16 cellular contexts compared by ENCODE assay signal in genomic region chr10:96259150-96259549, GRCh38. TPM values are rescaled to one million over a fixed set of nuclear protein-coding genes. Genes with fewer than 3 reads are reported as not detected.
DNase-seq lines count a peak whose midpoint lies in the region; ATAC-seq and TF ChIP-seq lines count a peak whose summit lies in the region.
"Had no signal": no experiment of that assay in that cellular context is flagged by ENCODE, and none has a peak within 500 bp of the region (broad histone marks: within the 10 kb centered on the region; RNA-seq: fewer than 3 reads in every experiment).

No MANE protein-coding gene starts in this region.

- no peaks in the 10 kb centered on the region for H3K27me3 Mint-ChIP-seq in activated T-helper 1 cell treated with anti-CD3 and anti-CD28 coated beads, Interleukin-12 subunit alpha, Interleukin-12 subunit beta, Interleukin-2, Interleukin-4 antibody, amounts not matched to agents 30 ng/mL and 10 ng/mL and 1 ng/mL, durations not matched to agents 14 hours and 24 hours and 36 hours (ENCODE audit: insufficient read depth)

- intact Hi-C loops in Right ventricle myocardium superior (cut with DNase I): no loop called here
- intact Hi-C loops in activated T-helper 1 cell treated with anti-CD3 and anti-CD28 coated beads, Interleukin-12 subunit alpha, Interleukin-12 subunit beta, Interleukin-2, Interleukin-4 antibody, amounts not matched to agents 30 ng/mL and 10 ng/mL and 1 ng/mL, durations not matched to agents 14 hours and 24 hours and 36 hours (cut with micrococcal nuclease): no loop called here

- no peaks in the 10 kb centered on the region for H3K36me3 Mint-ChIP-seq in activated T-helper 1 cell treated with anti-CD3 and anti-CD28 coated beads, Interleukin-12 subunit alpha, Interleukin-12 subunit beta, Interleukin-2, Interleukin-4 antibody, amounts not matched to agents 30 ng/mL and 10 ng/mL and 1 ng/mL, durations not matched to agents 14 hours and 24 hours and 36 hours (ENCODE audit: low read depth)
- H3K36me3 Mint-ChIP-seq: CD8-positive, alpha-beta T cell had no signal

- no peaks in the 10 kb centered on the region for H3K36me3 ChIP-seq in right atrium auricular region
- H3K36me3 ChIP-seq: HAP-1 had no signal

- no peak overlapping the region for H3K27ac ChIP-seq in right atrium auricular region

- H3K9me3 ChIP-seq in right atrium auricular region: no peaks in the 10 kb centered on the region
- H3K9me3 ChIP-seq: HAP-1 had no signal

- peak; percentile 9 for ATAC-seq in Right ventricle myocardium superior (ENCODE audit: poor library complexity)
- ATAC-seq: CD8-positive, alpha-beta T cell; HepG2 had no signal

- H3K9me3 Mint-ChIP-seq in activated T-helper 1 cell treated with anti-CD3 and anti-CD28 coated beads, Interleukin-12 subunit alpha, Interleukin-12 subunit beta, Interleukin-2, Interleukin-4 antibody, amounts not matched to agents 30 ng/mL and 10 ng/mL and 1 ng/mL, durations not matched to agents 14 hours and 24 hours and 36 hours: no peaks in the 10 kb centered on the region
- H3K9me3 Mint-ChIP-seq: CD8-positive, alpha-beta T cell had no signal

- H3K27ac Mint-ChIP-seq in activated T-helper 1 cell treated with anti-CD3 and anti-CD28 coated beads, Interleukin-12 subunit alpha, Interleukin-12 subunit beta, Interleukin-2, Interleukin-4 antibody, amounts not matched to agents 30 ng/mL and 10 ng/mL and 1 ng/mL, durations not matched to agents 14 hours and 24 hours and 36 hours: no peak overlapping the region
- H3K27ac Mint-ChIP-seq: CD8-positive, alpha-beta T cell had no signal

- H3K4me1 Mint-ChIP-seq in activated T-helper 1 cell treated with anti-CD3 and anti-CD28 coated beads, Interleukin-12 subunit alpha, Interleukin-12 subunit beta, Interleukin-2, Interleukin-4 antibody, amounts not matched to agents 30 ng/mL and 10 ng/mL and 1 ng/mL, durations not matched to agents 14 hours and 24 hours and 36 hours (ENCODE audit: low read depth): no peaks in the 10 kb centered on the region

- no peak for TF ChIP-seq CTCF in right atrium auricular region (IDR thresholded peaks at IDR 0.05)

- no peaks in the 10 kb centered on the region for H3K27me3 ChIP-seq in right atrium auricular region

- no peak for DNase-seq in Right ventricle myocardium superior
- no peak for DNase-seq in right atrium auricular region (ENCODE audit: low spot score)
- peak; percentile 19 for DNase-seq in NCI-H524 treated with DMSO at 0.1 percent for 48 hours (lab: John Stamatoyannopoulos, UW)
- DNase-seq in medulla oblongata (ENCODE audit: extremely low spot score): peak; percentile 51
- DNase-seq in stimulated activated CD4-positive, alpha-beta T cell treated with anti-CD3 and anti-CD28 coated beads, Interleukin-4, amount 100 ng/mL, for 4 hours: no peak
- DNase-seq in activated CD4-positive, alpha-beta T cell treated with anti-CD3 and anti-CD28 coated beads, Interleukin-2, amount 50 U/mL, for 48 hours: no peak
- no peak for DNase-seq in activated T-helper 1 cell treated with anti-CD3 and anti-CD28 coated beads, Interleukin-12 subunit alpha, Interleukin-12 subunit beta, Interleukin-2, Interleukin-4 antibody, amounts not matched to agents 30 ng/mL and 10 ng/mL and 1 ng/mL, durations not matched to agents 14 hours and 24 hours and 36 hours (ENCODE audit: low spot score)
- DNase-seq: CD8-positive, alpha-beta T cell; Karpas-422; NCI-H1417; NCI-H2029 treated with DMSO at 0.1 percent for 48 hours; NCI-H526; SHP77 had no signal

- no peak overlapping the region for H3K4me3 ChIP-seq in right atrium auricular region
- H3K4me3 ChIP-seq: HAP-1 had no signal

- peaks cover 0 to 8% of the 10 kb centered on the region in 2 donors for H3K4me1 ChIP-seq in right atrium auricular region
- H3K4me1 ChIP-seq: HAP-1 had no signal

- H3K4me3 Mint-ChIP-seq in activated T-helper 1 cell treated with anti-CD3 and anti-CD28 coated beads, Interleukin-12 subunit alpha, Interleukin-12 subunit beta, Interleukin-2, Interleukin-4 antibody, amounts not matched to agents 30 ng/mL and 10 ng/mL and 1 ng/mL, durations not matched to agents 14 hours and 24 hours and 36 hours: no peak overlapping the region
- H3K4me3 Mint-ChIP-seq: CD8-positive, alpha-beta T cell had no signal

RNA-seq across cellular contexts. Expression of gene BLNK, which starts 12.2 kb away (rescaled TPM):
- 0.73 TPM for total RNA-seq in Right ventricle myocardium superior
- under 1 TPM; 0.39 to 0.41 TPM for total RNA-seq in right atrium auricular region
- total RNA-seq in activated T-helper 1 cell treated with anti-CD3 and anti-CD28 coated beads, Interleukin-12 subunit alpha, Interleukin-12 subunit beta, Interleukin-2, Interleukin-4 antibody, amounts not matched to agents 30 ng/mL and 10 ng/mL and 1 ng/mL, durations not matched to agents 14 hours and 24 hours and 36 hours: not detected in 2 replicates
- total RNA-seq: A673, HepG2 had no signal

RNA-seq across cellular contexts. Expression of gene DNTT, which starts 45.1 kb away (rescaled TPM):
- total RNA-seq in Right ventricle myocardium superior (not detected), right atrium auricular region (not detected)
- total RNA-seq in activated T-helper 1 cell treated with anti-CD3 and anti-CD28 coated beads, Interleukin-12 subunit alpha, Interleukin-12 subunit beta, Interleukin-2, Interleukin-4 antibody, amounts not matched to agents 30 ng/mL and 10 ng/mL and 1 ng/mL, durations not matched to agents 14 hours and 24 hours and 36 hours: not detected in 2 replicates
- total RNA-seq: A673; CD8-positive, alpha-beta T cell; HepG2 had no signal

Comparison
In these comparisons a context has a peak if more than half of its experiments do, and no peak if none do; other contexts are left out.
1. DNase-seq: peak in NCI-H524 treated with DMSO at 0.1 percent for 48 hours (single experiment) and medulla oblongata (single experiment); none in Right ventricle myocardium superior (single experiment), right atrium auricular region (single experiment), stimulated activated CD4-positive, alpha-beta T cell treated with anti-CD3 and anti-CD28 coated beads, Interleukin-4, amount 100 ng/mL, for 4 hours (0 of 2), activated CD4-positive, alpha-beta T cell treated with anti-CD3 and anti-CD28 coated beads, Interleukin-2, amount 50 U/mL, for 48 hours (0 of 2) and activated T-helper 1 cell treated with anti-CD3 and anti-CD28 coated beads, Interleukin-12 subunit alpha, Interleukin-12 subunit beta, Interleukin-2, Interleukin-4 antibody, amounts not matched to agents 30 ng/mL and 10 ng/mL and 1 ng/mL, durations not matched to agents 14 hours and 24 hours and 36 hours (single experiment).